In genomic region chr4:88646528-88647280, GRCh38 we compare ENCODE assay signal across 20 cellular contexts. TPM values are rescaled to one million over a fixed set of nuclear protein-coding genes. Genes with fewer than 3 reads are reported as not detected.
A peak's percentile ranks its signal among the peaks of the same experiment; 100 is the strongest.
DNase-seq lines count a peak whose midpoint lies in the region; TF ChIP-seq lines count a peak whose summit lies in the region.
"Had no signal": no experiment of that assay in that cellular context is flagged by ENCODE, and none has a peak within 500 bp of the region (broad histone marks: within the 10 kb centered on the region; RNA-seq: fewer than 3 reads in every experiment).

No MANE protein-coding gene starts in this region.

- peak overlapping the region; percentile 42 for H3K27ac Mint-ChIP-seq in Caco-2 (ENCODE audit: unreplicated experiment)
- H3K27ac Mint-ChIP-seq in endodermal cell, result peak overlapping the region; percentile 84
- H3K27ac Mint-ChIP-seq: memory B cell had no signal

- peaks cover 26% of the 10 kb centered on the region for H3K4me1 ChIP-seq in Caco-2
- peaks cover 35% of the 10 kb centered on the region for H3K4me1 ChIP-seq in HUES64 (ENCODE audit: insufficient read depth, low read length)
- H3K4me1 ChIP-seq in endodermal cell (ENCODE audit: control insufficient read depth, insufficient read depth, low read length), result no peaks in the 10 kb centered on the region

- H3K9me3 Mint-ChIP-seq in Caco-2 (ENCODE audit: unreplicated experiment) (peaks cover 11% of the 10 kb centered on the region), endodermal cell (peaks cover 13% of the 10 kb centered on the region)
- H3K9me3 Mint-ChIP-seq: memory B cell had no signal

- WGBS in HUES64, result 83% methylated on average over 7 of the region's 7 CpGs
- 91 to 94% methylated on average over 5 to 7 of the region's 7 CpGs for WGBS in endodermal cell (ENCODE audit: insufficient coverage in 1 of 2, insufficient read length in 1 of 2), 2 experiments

- H3K4me3 Mint-ChIP-seq in Caco-2 (ENCODE audit: unreplicated experiment), result peak overlapping the region; percentile 6
- H3K4me3 Mint-ChIP-seq in endodermal cell, result no peak overlapping the region
- H3K4me3 Mint-ChIP-seq: activated CD8-positive, alpha-beta T cell treated with anti-CD3 and anti-CD28 coated beads for 36 hours; CD14-positive monocyte; memory B cell had no signal

- TF ChIP-seq CTCF in Caco-2 (IDR thresholded peaks at IDR 0.05; ENCODE audit: insufficient read depth in 1 of 2, low read depth in 1 of 2, low read length in 1 of 2, severe bottlenecking in 1 of 2, unreplicated experiment in 1 of 2), result no peak
- no peak for TF ChIP-seq CTCF in endodermal cell (conservative IDR thresholded peaks at IDR 0.05)

- no peak overlapping the region for H3K4me3 ChIP-seq in Caco-2 (ENCODE audit: low read depth, low read length)
- no peak overlapping the region for H3K4me3 ChIP-seq in HUES64 (ENCODE audit: low read length)
- no peak overlapping the region for H3K4me3 ChIP-seq in endodermal cell (ENCODE audit: low read length)
- H3K4me3 ChIP-seq: GM12878 had no signal

- no peaks in the 10 kb centered on the region for H3K36me3 Mint-ChIP-seq in Caco-2 (ENCODE audit: insufficient read depth, unreplicated experiment)
- no peaks in the 10 kb centered on the region for H3K36me3 Mint-ChIP-seq in endodermal cell (ENCODE audit: low read depth)

- H3K27me3 Mint-ChIP-seq in Caco-2 (ENCODE audit: insufficient read depth, unreplicated experiment) (no peaks in the 10 kb centered on the region), endodermal cell (ENCODE audit: insufficient read depth) (no peaks in the 10 kb centered on the region)
- H3K27me3 Mint-ChIP-seq: activated CD8-positive, alpha-beta T cell treated with anti-CD3 and anti-CD28 coated beads for 36 hours; memory B cell had no signal

- H3K9ac ChIP-seq in HUES64 (ENCODE audit: low read depth, low read length) (no peak overlapping the region; the same call in none of the 2 replicates), endodermal cell (ENCODE audit: extremely low read depth, low read length, poor library complexity, severe bottlenecking) (no peak overlapping the region)

- POLR2A ChIA-PET in Caco-2 (lab: Charles Lee), result interaction anchor here (0.6 kb wide), 1 partner anchor 13 kb away, joined by 4 read pairs; no protein-coding TSS in a partner anchor
- POLR2A ChIA-PET in HEK293T (lab: Yijun Ruan, JAX), result no interaction called here

- no peaks in the 10 kb centered on the region for H3K9me3 ChIP-seq in Caco-2
- H3K9me3 ChIP-seq in HUES64 (ENCODE audit: insufficient read depth, low read depth, low read length), result 0 out of 2 replicates have a peak, but pooled peaks cover 2% of the 10 kb centered on the region
- peaks cover 8% of the 10 kb centered on the region for H3K9me3 ChIP-seq in endodermal cell (ENCODE audit: control insufficient read depth, low read length)

- CTCF ChIA-PET in Caco-2 (lab: Charles Lee) (interaction anchor here (0.6 to 1.1 kb wide), 6 partner anchors 11 to 613 kb away, joined by 3 to 9 read pairs (median 4); no protein-coding TSS in a partner anchor), HEK293T (lab: Yijun Ruan, JAX) (no interaction called here)

- DNase-seq in Caco-2 (peak; percentile 56 to 63), endodermal cell (peak; percentile 76), kidney tubule cell (ENCODE audit: low spot score) (peak; percentile 67), SHP77 treated with DMSO at 0.1 percent for 48 hours (lab: John Stamatoyannopoulos, UW) (no peak), NCI-H2171 (lab: John Stamatoyannopoulos, UW) (no peak), HEK293T (ENCODE audit: extremely low spot score) (no peak), GM03348 (ENCODE audit: low spot score) (no peak)
- DNase-seq: activated CD8-positive, alpha-beta T cell treated with anti-CD3 and anti-CD28 coated beads for 36 hours; activated naive CD4-positive, alpha-beta T cell treated with Interleukin-2 at 50 U/mL for 16 hours; activated T-cell treated with anti-CD3 and anti-CD28 coated beads for 4 hours; anterior cingulate cortex; DMS53; kidney glomerular epithelial cell; retina; stimulated activated CD4-positive, alpha-beta T cell treated with anti-CD3 and anti-CD28 coated beads, Interleukin-4, amount 100 ng/mL, for 1 hour; stimulated activated naive CD4-positive, alpha-beta T cell treated with Interleukin-2 at 50 U/mL for 16 hours had no signal

- peak overlapping the region; percentile 56 for H3K27ac ChIP-seq in HUES64 (ENCODE audit: low read depth, low read length)
- H3K27ac ChIP-seq in endodermal cell (ENCODE audit: low read depth, low read length), result no peak overlapping the region

- peaks cover 26% of the 10 kb centered on the region for H3K4me1 Mint-ChIP-seq in Caco-2 (ENCODE audit: low read depth, unreplicated experiment)
- peaks cover 6% of the 10 kb centered on the region for H3K4me1 Mint-ChIP-seq in endodermal cell
- H3K4me1 Mint-ChIP-seq: CD14-positive monocyte had no signal

- H3K36me3 ChIP-seq in Caco-2 (ENCODE audit: control insufficient read depth, insufficient read depth, low read length) (no peaks in the 10 kb centered on the region), HUES64 (ENCODE audit: insufficient read depth, low read length) (no peaks in the 10 kb centered on the region), endodermal cell (ENCODE audit: control insufficient read depth, insufficient read depth, low read length) (no peaks in the 10 kb centered on the region)

- no TSS peak for BruUV-seq in Caco-2 (replicated peaks; lab: Mats Ljungman, UMichigan)

- no peaks in the 10 kb centered on the region for H3K27me3 ChIP-seq in Caco-2 (replicated peaks; ENCODE audit: control insufficient read depth, insufficient read depth, low read length)
- H3K27me3 ChIP-seq in HUES64 (ENCODE audit: insufficient read depth, low read length), result no peaks in the 10 kb centered on the region
- H3K27me3 ChIP-seq in endodermal cell (ENCODE audit: control insufficient read depth, insufficient read depth, low read length, poor library complexity, severe bottlenecking), result no peaks in the 10 kb centered on the region

- intact Hi-C loops in Caco-2 (cut with micrococcal nuclease; ENCODE audit: unreplicated experiment), result loop anchor here (1.0 kb wide), 2 partner anchors 13 to 54 kb away; partner anchors contain the start of gene HERC3

TF ChIP-seq in HEK293T, 16 proteins besides CTCF, POLR2A, EP300 and RAD21:
- TF ChIP-seq FOXM1 (IDR thresholded peaks at IDR 0.05; ENCODE audit: borderline replicate concordance) (no peak), L3MBTL2 (conservative IDR thresholded peaks at IDR 0.05) (no peak), FOXK2 (IDR thresholded peaks at IDR 0.05) (no peak), CTBP1 (IDR thresholded peaks at IDR 0.05; ENCODE audit: borderline replicate concordance) (no peak), FOXA1 (IDR thresholded peaks at IDR 0.05) (no peak), ARNT (IDR thresholded peaks at IDR 0.05) (no peak), ELF4 (IDR thresholded peaks at IDR 0.05) (no peak), TARDBP (IDR thresholded peaks at IDR 0.05) (no peak), SUZ12 (IDR thresholded peaks at IDR 0.05) (no peak), HDGF (IDR thresholded peaks at IDR 0.05; ENCODE audit: borderline replicate concordance) (no peak), LEF1 (IDR thresholded peaks at IDR 0.05; ENCODE audit: borderline replicate concordance) (no peak)

RNA-seq across cellular contexts. Expression of gene NAP1L5, which starts 50.9 kb away (rescaled TPM):
- total RNA-seq in Caco-2 (2022) (not detected in 2 replicates), endodermal cell (1 to 10 TPM; 1.2 to 1.5 TPM)
- 4.4 TPM for polyA plus RNA-seq in HUES64 (2013, experiment 1 of 2)
- 4.2 TPM for polyA plus RNA-seq in HUES64 (2013, experiment 2 of 2)
- 9.2 TPM for polyA plus RNA-seq in endodermal cell (2013, experiment 1 of 2)
- polyA plus RNA-seq in endodermal cell (2013, experiment 2 of 2), result 8.8 TPM

RNA-seq across cellular contexts. Expression of gene HERC3, which starts 54.4 kb away (rescaled TPM):
- total RNA-seq in Caco-2 (2022) (9.2 and 10.5 TPM in 2 replicates), endodermal cell (1 to 10 TPM; 4.4 to 5.9 TPM)
- 2.0 TPM for polyA plus RNA-seq in HUES64 (2013, experiment 1 of 2)
- polyA plus RNA-seq in HUES64 (2013, experiment 2 of 2), result 3.0 TPM
- 5.5 TPM for polyA plus RNA-seq in endodermal cell (2013, experiment 1 of 2)
- polyA plus RNA-seq in endodermal cell (2013, experiment 2 of 2), result 5.8 TPM

Comparison
In these comparisons a context has a peak if more than half of its experiments do, and no peak if none do; other contexts are left out.
1. DNase-seq: peak in Caco-2 (2 of 2), endodermal cell (single experiment) and kidney tubule cell (single experiment); none in SHP77 treated with DMSO at 0.1 percent for 48 hours (single experiment), NCI-H2171 (single experiment), HEK293T (single experiment) and GM03348 (single experiment).